8 cellular contexts compared by ENCODE assay signal in the genomic region with DNA sequence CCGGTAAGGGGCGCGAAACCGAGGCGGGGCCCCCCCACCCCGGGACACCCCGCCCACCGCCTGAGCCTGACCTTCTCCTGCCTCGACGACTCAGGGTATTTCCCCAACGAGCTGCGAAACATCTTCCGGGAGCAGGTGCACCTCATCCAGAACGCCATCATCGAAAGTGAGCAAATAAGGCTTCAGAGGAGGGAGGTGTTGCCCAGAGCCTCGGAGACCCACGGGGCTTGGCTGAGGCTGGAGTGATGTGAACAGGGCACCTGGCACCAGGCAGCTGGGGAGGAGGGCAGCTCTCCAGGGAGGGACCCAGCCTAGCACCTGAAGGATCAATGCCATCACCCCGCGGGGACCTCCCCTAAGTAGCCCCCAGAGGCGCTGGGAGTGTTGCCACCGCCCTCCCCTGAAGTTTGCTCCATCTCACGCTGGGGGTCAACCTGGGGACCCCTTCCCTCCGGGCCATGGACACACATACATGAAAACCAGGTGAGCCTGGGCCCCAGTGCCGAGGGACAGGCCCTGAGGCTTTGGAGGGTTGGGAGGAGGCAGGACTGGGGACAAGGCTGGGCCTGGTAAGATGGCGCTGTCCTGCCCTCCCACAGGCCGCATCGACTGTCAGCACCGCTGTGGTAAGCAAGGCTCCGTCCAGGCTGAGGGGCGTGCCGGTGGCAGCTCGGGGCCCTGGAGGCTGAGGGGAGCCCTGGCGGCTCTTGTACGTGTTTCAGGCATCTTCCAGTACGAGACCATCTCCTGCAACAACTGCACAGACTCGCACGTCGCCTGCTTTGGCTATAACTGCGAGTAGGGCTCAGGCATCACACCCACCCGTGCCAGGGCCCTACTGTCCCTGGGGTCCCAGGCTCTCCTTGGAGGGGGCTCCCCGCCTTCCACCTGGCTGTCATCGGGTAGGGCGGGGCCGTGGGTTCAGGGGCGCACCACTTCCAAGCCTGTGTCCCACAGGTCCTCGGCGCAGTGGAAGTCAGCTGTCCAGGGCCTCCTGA. TPM values are rescaled to one million over a fixed set of nuclear protein-coding genes. Genes with fewer than 3 reads are reported as not detected.
DNase-seq lines count a peak whose midpoint lies in the region; ATAC-seq and TF ChIP-seq lines count a peak whose summit lies in the region.

No MANE protein-coding gene starts in this region.

- TF ChIP-seq CTCF in LNCaP clone FGC (IDR thresholded peaks at IDR 0.05; ENCODE audit: control insufficient read depth, extremely low read depth, insufficient read depth) = no peak

- H3K4me3 ChIP-seq in LNCaP clone FGC (ENCODE audit: low read depth, low read length) (peak overlapping the region; percentile 49), iPS-18c (ENCODE audit: insufficient read depth, low read depth, low read length) (peak overlapping the region; percentile 56)

- H3K27ac Mint-ChIP-seq in stimulated activated naive B cell treated with anti-CD40 and anti-IgM and Interleukin-4, amounts not matched to agents 10 μg/mL and 1 μg/mL and 100 μg/mL, for 72 hours = peak overlapping the region; percentile 93

- peaks cover 42 to 59% of the 10 kb centered on the region in 2 donors for H3K36me3 Mint-ChIP-seq in stimulated activated naive B cell treated with anti-CD40 and anti-IgM and Interleukin-4, amounts not matched to agents 10 μg/mL and 1 μg/mL and 100 μg/mL, for 72 hours

- no peaks in the 10 kb centered on the region for H3K9me3 Mint-ChIP-seq in stimulated activated naive B cell treated with anti-CD40 and anti-IgM and Interleukin-4, amounts not matched to agents 10 μg/mL and 1 μg/mL and 100 μg/mL, for 72 hours

- peaks cover 25 to 53% of the 10 kb centered on the region in 2 donors for H3K4me1 Mint-ChIP-seq in stimulated activated naive B cell treated with anti-CD40 and anti-IgM and Interleukin-4, amounts not matched to agents 10 μg/mL and 1 μg/mL and 100 μg/mL, for 72 hours

- peak; percentile 1 for ATAC-seq in GM18517 (IDR thresholded peaks at IDR 0.05; ENCODE audit: unreplicated experiment)
- peak; percentile 4 to 12 for ATAC-seq in stimulated activated naive B cell treated with anti-CD40 and anti-IgM and Interleukin-4, amounts not matched to agents 10 μg/mL and 1 μg/mL and 100 μg/mL, for 72 hours (replicated peaks)

- H3K4me3 Mint-ChIP-seq in stimulated activated naive B cell treated with anti-CD40 and anti-IgM and Interleukin-4, amounts not matched to agents 10 μg/mL and 1 μg/mL and 100 μg/mL, for 72 hours = peak overlapping the region; percentile 87 to 90

- no peaks in the 10 kb centered on the region for H3K9me3 ChIP-seq in iPS-18c (ENCODE audit: control insufficient read depth, insufficient read depth, low read length)

- no peaks in the 10 kb centered on the region for H3K27me3 Mint-ChIP-seq in stimulated activated naive B cell treated with anti-CD40 and anti-IgM and Interleukin-4, amounts not matched to agents 10 μg/mL and 1 μg/mL and 100 μg/mL, for 72 hours

- no peak for DNase-seq in LNCaP clone FGC (ENCODE audit: low read depth)
- peak; percentile 50 for DNase-seq in activated gamma-delta T cell (lab: John Stamatoyannopoulos, UW)
- peak; percentile 56 for DNase-seq in stimulated activated naive B cell treated with anti-CD40 and anti-IgM and Interleukin-4, amounts not matched to agents 10 μg/mL and 1 μg/mL and 100 μg/mL, for 72 hours
- no peak for DNase-seq in SIG-M5 treated with dmso at 0.1 percent for 504 hours (lab: John Stamatoyannopoulos, UW; ENCODE audit: unreplicated experiment)
- DNase-seq in SK-N-DZ (ENCODE audit: low spot score) = no peak
- no peak for DNase-seq in HK-2 (ENCODE audit: unreplicated experiment)

RNA-seq across cellular contexts. Expression of a gene that starts 0.9 kb away (rescaled TPM):
- polyA plus RNA-seq in SK-N-DZ (2014; cell fraction: cytosol; rRNA removed) = 0.27 and 1.7 TPM in 2 replicates
- 6.8 and 9.5 TPM in 2 replicates for polyA plus RNA-seq in SK-N-DZ (2014; cell fraction: nucleus; rRNA removed)

RNA-seq across cellular contexts. Expression of a gene that starts 1.5 kb away (rescaled TPM):
- 7.2 and 8.4 TPM in 2 replicates for polyA plus RNA-seq in SK-N-DZ (2014; cell fraction: cytosol; rRNA removed)
- 3.4 and 4.2 TPM in 2 replicates for polyA plus RNA-seq in SK-N-DZ (2014; cell fraction: nucleus; rRNA removed)

RNA-seq across cellular contexts. Expression of a gene that starts 46.6 kb away (rescaled TPM):
- polyA plus RNA-seq in SK-N-DZ (2014; cell fraction: cytosol; rRNA removed) = 43.2 and 44.6 TPM in 2 replicates
- 59.1 and 76.4 TPM in 2 replicates for polyA plus RNA-seq in SK-N-DZ (2014; cell fraction: nucleus; rRNA removed)

RNA-seq across cellular contexts. Expression of a gene that starts 53.7 kb away (rescaled TPM):
- 50.3 and 54.1 TPM in 2 replicates for polyA plus RNA-seq in SK-N-DZ (2014; cell fraction: cytosol; rRNA removed)
- 93.0 and 103 TPM in 2 replicates for polyA plus RNA-seq in SK-N-DZ (2014; cell fraction: nucleus; rRNA removed)

Comparison
In these comparisons a context has a peak if more than half of its experiments do, and no peak if none do; other contexts are left out.
1. DNase-seq: peak in activated gamma-delta T cell (single experiment) and stimulated activated naive B cell treated with anti-CD40 and anti-IgM and Interleukin-4, amounts not matched to agents 10 μg/mL and 1 μg/mL and 100 μg/mL, for 72 hours (single experiment); none in LNCaP clone FGC (single experiment), SIG-M5 treated with dmso at 0.1 percent for 504 hours (single experiment), SK-N-DZ (single experiment) and HK-2 (single experiment).